Comparison of ENCODE assay signal across 12 cellular contexts in genomic region chr17:29561541-29562517, GRCh38. TPM values are rescaled to one million over a fixed set of nuclear protein-coding genes. Genes with fewer than 3 reads are reported as not detected.
DNase-seq lines count a peak whose midpoint lies in the region; ATAC-seq and TF ChIP-seq lines count a peak whose summit lies in the region.
"Had no signal": no experiment of that assay in that cellular context is flagged by ENCODE, and none has a peak within 500 bp of the region (broad histone marks: within the 10 kb centered on the region; RNA-seq: fewer than 3 reads in every experiment).

No MANE protein-coding gene starts in this region.

- POLR2A ChIA-PET in activated naive CD8-positive, alpha-beta T cell treated with anti-CD3 and anti-CD28 coated beads, Interleukin-2, amount 10 ng/mL, durations not matched to agents 7 days and 5 days (lab: Charles Lee), result no interaction called here
- POLR2A ChIA-PET in WTC11 (lab: Charles Lee), result no interaction called here

- H3K4me3 ChIP-seq in lung, result no peak overlapping the region
- H3K4me3 ChIP-seq: skin epidermis had no signal

- H3K27ac Mint-ChIP-seq in activated naive CD8-positive, alpha-beta T cell treated with anti-CD3 and anti-CD28 coated beads, Interleukin-2, amount 10 ng/mL, durations not matched to agents 7 days and 5 days, result peak overlapping the region; percentile 28
- no peak overlapping the region for H3K27ac Mint-ChIP-seq in activated naive CD8-positive, alpha-beta T cell treated with anti-CD3 and anti-CD28 coated beads, Interleukin-2, amount 50 U/mL, for 24 hours
- H3K27ac Mint-ChIP-seq in WTC11, result no peak overlapping the region
- H3K27ac Mint-ChIP-seq: activated naive CD8-positive, alpha-beta T cell treated with anti-CD3 and anti-CD28 coated beads for 36 hours had no signal

- no peaks in the 10 kb centered on the region for H3K27me3 ChIP-seq in lung (ENCODE audit: control insufficient read depth, insufficient read depth)

- CTCF ChIA-PET in WTC11 (lab: Charles Lee), result interaction anchor here (0.6 to 3.4 kb wide), 5 partner anchors 8 to 784 kb away, joined by 3 to 13 read pairs (median 7); no protein-coding TSS in a partner anchor

- H3K4me3 Mint-ChIP-seq in activated naive CD8-positive, alpha-beta T cell treated with anti-CD3 and anti-CD28 coated beads, Interleukin-2, amount 10 ng/mL, durations not matched to agents 7 days and 5 days, result no peak overlapping the region
- no peak overlapping the region for H3K4me3 Mint-ChIP-seq in activated naive CD8-positive, alpha-beta T cell treated with anti-CD3 and anti-CD28 coated beads, Interleukin-2, amount 50 U/mL, for 24 hours
- no peak overlapping the region for H3K4me3 Mint-ChIP-seq in WTC11
- H3K4me3 Mint-ChIP-seq: activated naive CD8-positive, alpha-beta T cell treated with anti-CD3 and anti-CD28 coated beads for 36 hours had no signal

- no peaks in the 10 kb centered on the region for H3K27me3 Mint-ChIP-seq in activated naive CD8-positive, alpha-beta T cell treated with anti-CD3 and anti-CD28 coated beads, Interleukin-2, amount 10 ng/mL, durations not matched to agents 7 days and 5 days
- no peaks in the 10 kb centered on the region for H3K27me3 Mint-ChIP-seq in activated naive CD8-positive, alpha-beta T cell treated with anti-CD3 and anti-CD28 coated beads, Interleukin-2, amount 50 U/mL, for 24 hours
- H3K27me3 Mint-ChIP-seq in WTC11 (ENCODE audit: low read depth), result peaks cover 32% of the 10 kb centered on the region

- H3K27ac ChIP-seq in lung (ENCODE audit: low read depth in 1 of 2, low read length in 1 of 2) (peak overlapping the region in 1 of 2 donors; percentile 40), temporal lobe (ENCODE audit: low read depth, low read length) (peak overlapping the region; percentile 17)

- peaks cover 37% of the 10 kb centered on the region for H3K4me1 Mint-ChIP-seq in activated naive CD8-positive, alpha-beta T cell treated with anti-CD3 and anti-CD28 coated beads, Interleukin-2, amount 10 ng/mL, durations not matched to agents 7 days and 5 days
- peaks cover 62% of the 10 kb centered on the region for H3K4me1 Mint-ChIP-seq in activated naive CD8-positive, alpha-beta T cell treated with anti-CD3 and anti-CD28 coated beads, Interleukin-2, amount 50 U/mL, for 24 hours
- peaks cover 8% of the 10 kb centered on the region for H3K4me1 Mint-ChIP-seq in WTC11

- H3K36me3 ChIP-seq in lung (ENCODE audit: control insufficient read depth in 2 of 2, insufficient read depth in 2 of 2, low read length in 2 of 2), result peaks cover 0 to 2% of the 10 kb centered on the region in 2 donors

- peaks cover 0 to 13% of the 10 kb centered on the region in 2 donors for H3K4me1 ChIP-seq in lung (ENCODE audit: control insufficient read depth in 2 of 2, insufficient read depth in 2 of 2, low read length in 2 of 2)

- peaks cover 21% of the 10 kb centered on the region for H3K36me3 Mint-ChIP-seq in activated naive CD8-positive, alpha-beta T cell treated with anti-CD3 and anti-CD28 coated beads, Interleukin-2, amount 10 ng/mL, durations not matched to agents 7 days and 5 days
- H3K36me3 Mint-ChIP-seq in activated naive CD8-positive, alpha-beta T cell treated with anti-CD3 and anti-CD28 coated beads, Interleukin-2, amount 50 U/mL, for 24 hours (ENCODE audit: low read depth), result peaks cover 8% of the 10 kb centered on the region
- H3K36me3 Mint-ChIP-seq in WTC11, result no peaks in the 10 kb centered on the region

- H3K9me3 ChIP-seq in lung (ENCODE audit: control insufficient read depth in 2 of 2, insufficient read depth in 1 of 2, low read length in 1 of 2), result no peaks in the 10 kb centered on the region

- no peak for ATAC-seq in activated naive CD8-positive, alpha-beta T cell treated with anti-CD3 and anti-CD28 coated beads, Interleukin-2, amount 10 ng/mL, durations not matched to agents 7 days and 5 days (ENCODE audit: low read depth)
- ATAC-seq in activated naive CD8-positive, alpha-beta T cell treated with anti-CD3 and anti-CD28 coated beads, Interleukin-2, amount 50 U/mL, for 24 hours, result no peak
- no peak for ATAC-seq in WTC11
- ATAC-seq in lung (ENCODE audit: insufficient read depth, low FRiP score), result no peak
- ATAC-seq in HG03378 (IDR thresholded peaks at IDR 0.05; ENCODE audit: unreplicated experiment), result no peak
- ATAC-seq in HG03565 (IDR thresholded peaks at IDR 0.05; ENCODE audit: unreplicated experiment), result no peak
- ATAC-seq in GM21381 (IDR thresholded peaks at IDR 0.05; ENCODE audit: unreplicated experiment), result no peak

- H3K9me3 Mint-ChIP-seq in activated naive CD8-positive, alpha-beta T cell treated with anti-CD3 and anti-CD28 coated beads, Interleukin-2, amount 10 ng/mL, durations not matched to agents 7 days and 5 days, result no peaks in the 10 kb centered on the region
- no peaks in the 10 kb centered on the region for H3K9me3 Mint-ChIP-seq in activated naive CD8-positive, alpha-beta T cell treated with anti-CD3 and anti-CD28 coated beads, Interleukin-2, amount 50 U/mL, for 24 hours
- H3K9me3 Mint-ChIP-seq in WTC11, result no peaks in the 10 kb centered on the region
- H3K9me3 Mint-ChIP-seq: activated naive CD8-positive, alpha-beta T cell treated with anti-CD3 and anti-CD28 coated beads for 36 hours had no signal

- no peak for DNase-seq in activated naive CD8-positive, alpha-beta T cell treated with anti-CD3 and anti-CD28 coated beads, Interleukin-2, amount 10 ng/mL, durations not matched to agents 7 days and 5 days
- no peak for DNase-seq in activated naive CD8-positive, alpha-beta T cell treated with anti-CD3 and anti-CD28 coated beads, Interleukin-2, amount 50 U/mL, for 24 hours
- DNase-seq in WTC11 (ENCODE audit: low spot score), result peak; percentile 8
- peak; percentile 28 for DNase-seq in lung (ENCODE audit: low spot score)
- DNase-seq: activated naive CD8-positive, alpha-beta T cell treated with anti-CD3 and anti-CD28 coated beads for 36 hours; NCI-H2171; stimulated activated CD8-positive, alpha-beta memory T cell treated with anti-CD3 and anti-CD28 coated beads, Interleukin-4, amount 100 ng/mL, for 48 hours had no signal

- WGBS in lung, 2 donors, result 53% methylated on average over 17 of the region's 17 CpGs

- no peak for TF ChIP-seq CTCF in WTC11 (IDR thresholded peaks at IDR 0.05)
- no peak for TF ChIP-seq CTCF in lung (IDR thresholded peaks at IDR 0.05; ENCODE audit: control extremely low read depth, extremely low read depth)

TF ChIP-seq in WTC11, 78 proteins besides CTCF, POLR2A, EP300 and RAD21:
- TF ChIP-seq HMGXB4 (CRISPR knock-in tag; IDR thresholded peaks at IDR 0.05), result no peak
- no peak for TF ChIP-seq NFATC4 (CRISPR knock-in tag; IDR thresholded peaks at IDR 0.05)
- TF ChIP-seq PRRX2 (CRISPR knock-in tag; IDR thresholded peaks at IDR 0.05), result no peak

RNA-seq across cellular contexts. Expression of gene ABHD15, which starts 5.0 kb away (rescaled TPM):
- total RNA-seq in activated naive CD8-positive, alpha-beta T cell treated with anti-CD3 and anti-CD28 coated beads, Interleukin-2, amount 10 ng/mL, durations not matched to agents 7 days and 5 days, result 10 to 100 TPM; 20.0 to 20.4 TPM
- 2.6 to 3.3 TPM (median 2.8 TPM) in 3 replicates for total RNA-seq in WTC11 (2021)
- 10 to 100 TPM in 1 of 2 donors, 1 to 10 TPM in 1; 4.1 to 10.5 TPM for total RNA-seq in lung
- 1 to 10 TPM; 4.0 to 6.3 TPM for polyA plus RNA-seq in lung
- total RNA-seq in temporal lobe, result 0.74 TPM

RNA-seq across cellular contexts. Expression of gene TP53I13, which starts 6.7 kb away (rescaled TPM):
- 100 to 1,000 TPM; 154 to 155 TPM for total RNA-seq in activated naive CD8-positive, alpha-beta T cell treated with anti-CD3 and anti-CD28 coated beads, Interleukin-2, amount 10 ng/mL, durations not matched to agents 7 days and 5 days
- 33.1 to 41.9 TPM (median 36.7 TPM) in 3 replicates for total RNA-seq in WTC11 (2021)
- 10 to 100 TPM; 24.2 to 69.4 TPM for total RNA-seq in lung
- 100 to 1,000 TPM in 1 of 2 donors, 10 to 100 TPM in 1; 53.4 to 126 TPM for polyA plus RNA-seq in lung
- 4.4 TPM for total RNA-seq in temporal lobe

RNA-seq across cellular contexts. Expression of gene GIT1, which starts 27.6 kb away (rescaled TPM):
- 10 to 100 TPM; 73.3 to 73.4 TPM for total RNA-seq in activated naive CD8-positive, alpha-beta T cell treated with anti-CD3 and anti-CD28 coated beads, Interleukin-2, amount 10 ng/mL, durations not matched to agents 7 days and 5 days
- total RNA-seq in WTC11 (2021) (43.9 to 66.9 TPM (median 45.0 TPM) in 3 replicates), lung (10 to 100 TPM; 44.0 to 49.9 TPM), temporal lobe (42.5 TPM)
- polyA plus RNA-seq in lung, result 10 to 100 TPM; 29.8 to 38.4 TPM

RNA-seq across cellular contexts. Expression of gene ANKRD13B, which starts 31.1 kb away (rescaled TPM):
- total RNA-seq in activated naive CD8-positive, alpha-beta T cell treated with anti-CD3 and anti-CD28 coated beads, Interleukin-2, amount 10 ng/mL, durations not matched to agents 7 days and 5 days, result 1 to 10 TPM; 6.0 to 7.9 TPM
- 29.8 to 45.5 TPM (median 32.2 TPM) in 3 replicates for total RNA-seq in WTC11 (2021)
- 1 to 10 TPM; 6.6 to 6.9 TPM for total RNA-seq in lung
- 1 to 10 TPM; 2.7 to 3.2 TPM for polyA plus RNA-seq in lung
- 23.1 TPM for total RNA-seq in temporal lobe

Comparison
In these comparisons a context has a peak if more than half of its experiments do, and no peak if none do; other contexts are left out.
1. DNase-seq: peak in WTC11 (single experiment) and lung (single experiment); none in activated naive CD8-positive, alpha-beta T cell treated with anti-CD3 and anti-CD28 coated beads, Interleukin-2, amount 10 ng/mL, durations not matched to agents 7 days and 5 days (single experiment) and activated naive CD8-positive, alpha-beta T cell treated with anti-CD3 and anti-CD28 coated beads, Interleukin-2, amount 50 U/mL, for 24 hours (single experiment).